Comparison of ENCODE assay signal across 1 cellular context in genomic region chr5:148543727-148544126, GRCh38.
TF ChIP-seq lines count a peak whose summit lies in the region.

No MANE protein-coding gene starts in this region.

TF ChIP-seq in GM23338, 12 proteins besides CTCF, POLR2A, EP300 and RAD21 (continued from another document):
- TF ChIP-seq, protein P1, sequence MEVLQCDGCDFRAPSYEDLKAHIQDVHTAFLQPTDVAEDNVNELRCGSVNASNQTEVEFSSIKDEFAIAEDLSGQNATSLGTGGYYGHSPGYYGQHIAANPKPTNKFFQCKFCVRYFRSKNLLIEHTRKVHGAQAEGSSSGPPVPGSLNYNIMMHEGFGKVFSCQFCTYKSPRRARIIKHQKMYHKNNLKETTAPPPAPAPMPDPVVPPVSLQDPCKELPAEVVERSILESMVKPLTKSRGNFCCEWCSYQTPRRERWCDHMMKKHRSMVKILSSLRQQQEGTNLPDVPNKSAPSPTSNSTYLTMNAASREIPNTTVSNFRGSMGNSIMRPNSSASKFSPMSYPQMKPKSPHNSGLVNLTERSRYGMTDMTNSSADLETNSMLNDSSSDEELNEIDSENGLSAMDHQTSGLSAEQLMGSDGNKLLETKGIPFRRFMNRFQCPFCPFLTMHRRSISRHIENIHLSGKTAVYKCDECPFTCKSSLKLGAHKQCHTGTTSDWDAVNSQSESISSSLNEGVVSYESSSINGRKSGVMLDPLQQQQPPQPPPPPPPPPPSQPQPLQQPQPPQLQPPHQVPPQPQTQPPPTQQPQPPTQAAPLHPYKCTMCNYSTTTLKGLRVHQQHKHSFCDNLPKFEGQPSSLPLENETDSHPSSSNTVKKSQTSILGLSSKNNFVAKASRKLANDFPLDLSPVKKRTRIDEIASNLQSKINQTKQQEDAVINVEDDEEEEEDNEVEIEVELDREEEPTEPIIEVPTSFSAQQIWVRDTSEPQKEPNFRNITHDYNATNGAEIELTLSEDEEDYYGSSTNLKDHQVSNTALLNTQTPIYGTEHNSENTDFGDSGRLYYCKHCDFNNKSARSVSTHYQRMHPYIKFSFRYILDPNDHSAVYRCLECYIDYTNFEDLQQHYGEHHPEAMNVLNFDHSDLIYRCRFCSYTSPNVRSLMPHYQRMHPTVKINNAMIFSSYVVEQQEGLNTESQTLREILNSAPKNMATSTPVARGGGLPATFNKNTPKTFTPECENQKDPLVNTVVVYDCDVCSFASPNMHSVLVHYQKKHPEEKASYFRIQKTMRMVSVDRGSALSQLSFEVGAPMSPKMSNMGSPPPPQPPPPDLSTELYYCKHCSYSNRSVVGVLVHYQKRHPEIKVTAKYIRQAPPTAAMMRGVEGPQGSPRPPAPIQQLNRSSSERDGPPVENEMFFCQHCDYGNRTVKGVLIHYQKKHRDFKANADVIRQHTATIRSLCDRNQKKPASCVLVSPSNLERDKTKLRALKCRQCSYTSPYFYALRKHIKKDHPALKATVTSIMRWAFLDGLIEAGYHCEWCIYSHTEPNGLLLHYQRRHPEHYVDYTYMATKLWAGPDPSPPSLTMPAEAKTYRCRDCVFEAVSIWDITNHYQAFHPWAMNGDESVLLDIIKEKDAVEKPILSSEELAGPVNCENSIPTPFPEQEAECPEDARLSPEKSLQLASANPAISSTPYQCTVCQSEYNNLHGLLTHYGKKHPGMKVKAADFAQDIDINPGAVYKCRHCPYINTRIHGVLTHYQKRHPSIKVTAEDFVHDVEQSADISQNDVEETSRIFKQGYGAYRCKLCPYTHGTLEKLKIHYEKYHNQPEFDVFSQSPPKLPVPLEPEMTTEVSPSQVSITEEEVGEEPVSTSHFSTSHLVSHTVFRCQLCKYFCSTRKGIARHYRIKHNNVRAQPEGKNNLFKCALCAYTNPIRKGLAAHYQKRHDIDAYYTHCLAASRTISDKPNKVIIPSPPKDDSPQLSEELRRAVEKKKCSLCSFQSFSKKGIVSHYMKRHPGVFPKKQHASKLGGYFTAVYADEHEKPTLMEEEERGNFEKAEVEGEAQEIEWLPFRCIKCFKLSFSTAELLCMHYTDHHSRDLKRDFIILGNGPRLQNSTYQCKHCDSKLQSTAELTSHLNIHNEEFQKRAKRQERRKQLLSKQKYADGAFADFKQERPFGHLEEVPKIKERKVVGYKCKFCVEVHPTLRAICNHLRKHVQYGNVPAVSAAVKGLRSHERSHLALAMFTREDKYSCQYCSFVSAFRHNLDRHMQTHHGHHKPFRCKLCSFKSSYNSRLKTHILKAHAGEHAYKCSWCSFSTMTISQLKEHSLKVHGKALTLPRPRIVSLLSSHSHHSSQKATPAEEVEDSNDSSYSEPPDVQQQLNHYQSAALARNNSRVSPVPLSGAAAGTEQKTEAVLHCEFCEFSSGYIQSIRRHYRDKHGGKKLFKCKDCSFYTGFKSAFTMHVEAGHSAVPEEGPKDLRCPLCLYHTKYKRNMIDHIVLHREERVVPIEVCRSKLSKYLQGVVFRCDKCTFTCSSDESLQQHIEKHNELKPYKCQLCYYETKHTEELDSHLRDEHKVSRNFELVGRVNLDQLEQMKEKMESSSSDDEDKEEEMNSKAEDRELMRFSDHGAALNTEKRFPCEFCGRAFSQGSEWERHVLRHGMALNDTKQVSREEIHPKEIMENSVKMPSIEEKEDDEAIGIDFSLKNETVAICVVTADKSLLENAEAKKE (CRISPR knock-in tag; IDR thresholded peaks at IDR 0.05) = no peak
- no peak for TF ChIP-seq ETS1 (IDR thresholded peaks at IDR 0.05)
- TF ChIP-seq, protein P2, sequence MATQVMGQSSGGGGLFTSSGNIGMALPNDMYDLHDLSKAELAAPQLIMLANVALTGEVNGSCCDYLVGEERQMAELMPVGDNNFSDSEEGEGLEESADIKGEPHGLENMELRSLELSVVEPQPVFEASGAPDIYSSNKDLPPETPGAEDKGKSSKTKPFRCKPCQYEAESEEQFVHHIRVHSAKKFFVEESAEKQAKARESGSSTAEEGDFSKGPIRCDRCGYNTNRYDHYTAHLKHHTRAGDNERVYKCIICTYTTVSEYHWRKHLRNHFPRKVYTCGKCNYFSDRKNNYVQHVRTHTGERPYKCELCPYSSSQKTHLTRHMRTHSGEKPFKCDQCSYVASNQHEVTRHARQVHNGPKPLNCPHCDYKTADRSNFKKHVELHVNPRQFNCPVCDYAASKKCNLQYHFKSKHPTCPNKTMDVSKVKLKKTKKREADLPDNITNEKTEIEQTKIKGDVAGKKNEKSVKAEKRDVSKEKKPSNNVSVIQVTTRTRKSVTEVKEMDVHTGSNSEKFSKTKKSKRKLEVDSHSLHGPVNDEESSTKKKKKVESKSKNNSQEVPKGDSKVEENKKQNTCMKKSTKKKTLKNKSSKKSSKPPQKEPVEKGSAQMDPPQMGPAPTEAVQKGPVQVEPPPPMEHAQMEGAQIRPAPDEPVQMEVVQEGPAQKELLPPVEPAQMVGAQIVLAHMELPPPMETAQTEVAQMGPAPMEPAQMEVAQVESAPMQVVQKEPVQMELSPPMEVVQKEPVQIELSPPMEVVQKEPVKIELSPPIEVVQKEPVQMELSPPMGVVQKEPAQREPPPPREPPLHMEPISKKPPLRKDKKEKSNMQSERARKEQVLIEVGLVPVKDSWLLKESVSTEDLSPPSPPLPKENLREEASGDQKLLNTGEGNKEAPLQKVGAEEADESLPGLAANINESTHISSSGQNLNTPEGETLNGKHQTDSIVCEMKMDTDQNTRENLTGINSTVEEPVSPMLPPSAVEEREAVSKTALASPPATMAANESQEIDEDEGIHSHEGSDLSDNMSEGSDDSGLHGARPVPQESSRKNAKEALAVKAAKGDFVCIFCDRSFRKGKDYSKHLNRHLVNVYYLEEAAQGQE (IDR thresholded peaks at IDR 0.05; ENCODE audit: unreplicated experiment) = no peak
- TF ChIP-seq ZNF331 (CRISPR knock-in tag; IDR thresholded peaks at IDR 0.05; ENCODE audit: low read depth) = no peak
- TF ChIP-seq EZH2 (IDR thresholded peaks at IDR 0.05; ENCODE audit: low read depth, unreplicated experiment) = no peak
- no peak for TF ChIP-seq NANOG (IDR thresholded peaks at IDR 0.05; ENCODE audit: borderline replicate concordance)
